Comparison of ENCODE assay signal across 17 cellular contexts in genomic region chr13:39599842-39600241, GRCh38. TPM values are rescaled to one million over a fixed set of nuclear protein-coding genes. Genes with fewer than 3 reads are reported as not detected.
DNase-seq lines count a peak whose midpoint lies in the region; ATAC-seq and TF ChIP-seq lines count a peak whose summit lies in the region.
"Had no signal": no experiment of that assay in that cellular context is flagged by ENCODE, and none has a peak within 500 bp of the region (broad histone marks: within the 10 kb centered on the region; RNA-seq: fewer than 3 reads in every experiment).

No MANE protein-coding gene starts in this region.

- H3K4me2 ChIP-seq in OCI-LY7 (ENCODE audit: low read length): peak overlapping the region; percentile 89
- H3K4me2 ChIP-seq in trophoblast cell (ENCODE audit: low read length): no peak overlapping the region

- H3K36me3 ChIP-seq in OCI-LY7 (ENCODE audit: insufficient read depth, low read length): peaks cover 7% of the 10 kb centered on the region; the same call in 1 of the 2 replicates
- peaks cover 5 to 7% of the 10 kb centered on the region in 2 experiments for H3K36me3 ChIP-seq in trophoblast cell (ENCODE audit: control insufficient read depth in 1 of 2, insufficient read depth in 2 of 2, low read length in 2 of 2)
- H3K36me3 ChIP-seq: WERI-Rb-1 had no signal

- no peaks in the 10 kb centered on the region for H3K9me2 ChIP-seq in OCI-LY7 (ENCODE audit: insufficient read depth, low read length)

- H3K4me1 ChIP-seq in OCI-LY7 (ENCODE audit: insufficient read depth, low read length, poor library complexity, severe bottlenecking) (peaks cover 50% of the 10 kb centered on the region), trophoblast cell (ENCODE audit: control insufficient read depth in 1 of 2, insufficient read depth in 2 of 2, low read length in 2 of 2) (peaks cover 3% of the 10 kb centered on the region in 2 experiments)

- H3K27me3 Mint-ChIP-seq in activated T-helper 2 cell treated with anti-CD3 and anti-CD28 coated beads, Interferon-gamma antibody, Interleukin-2, Interleukin-4, amounts not matched to agents 10 μg/mL and 5 μg/mL and 100 μg/mL, durations not matched to agents 14 hours and 24 hours and 36 hours (ENCODE audit: low read depth): peaks cover 49% of the 10 kb centered on the region

- H3K27me3 ChIP-seq in AG04450 (ENCODE audit: control insufficient read depth, insufficient read depth, low read length): no peaks in the 10 kb centered on the region
- H3K27me3 ChIP-seq in trophoblast cell (ENCODE audit: insufficient read depth, low read length): no peaks in the 10 kb centered on the region

- H2BK12ac ChIP-seq in trophoblast cell (ENCODE audit: low read length): no peak overlapping the region

- peak overlapping the region; percentile 57 for H3K4ac ChIP-seq in trophoblast cell (ENCODE audit: low read depth, low read length)

- no peak overlapping the region for H3K18ac ChIP-seq in trophoblast cell (ENCODE audit: low read length)

- peaks cover 72% of the 10 kb centered on the region for H3K79me2 ChIP-seq in OCI-LY7 (ENCODE audit: insufficient read depth, low read depth, low read length)
- H3K79me2 ChIP-seq in trophoblast cell (ENCODE audit: control insufficient read depth, insufficient read depth, low read length, poor library complexity): peaks cover 8% of the 10 kb centered on the region

- H3K9me3 ChIP-seq in AG04450 (ENCODE audit: control insufficient read depth, insufficient read depth, low read length) (no peaks in the 10 kb centered on the region; the same call in 1 of the 2 replicates), OCI-LY7 (ENCODE audit: low read length) (no peaks in the 10 kb centered on the region), trophoblast cell (ENCODE audit: insufficient read depth, low read depth, low read length) (no peaks in the 10 kb centered on the region)

- peaks cover 13% of the 10 kb centered on the region for H3K4me1 Mint-ChIP-seq in activated T-helper 2 cell treated with anti-CD3 and anti-CD28 coated beads, Interferon-gamma antibody, Interleukin-2, Interleukin-4, amounts not matched to agents 10 μg/mL and 5 μg/mL and 100 μg/mL, durations not matched to agents 14 hours and 24 hours and 36 hours (ENCODE audit: low read depth)

- H4K12ac ChIP-seq in trophoblast cell (ENCODE audit: low read depth, low read length): no peak overlapping the region

- no peak overlapping the region for H2BK120ac ChIP-seq in trophoblast cell (ENCODE audit: insufficient read depth, low read length, poor library complexity)

- H3K4me3 ChIP-seq in AG04450 (ENCODE audit: low read depth, low read length) (peak overlapping the region; percentile 29), OCI-LY7 (ENCODE audit: low read depth, low read length, poor library complexity, severe bottlenecking) (peak overlapping the region; percentile 92), fibroblast of mammary gland (ENCODE audit: control insufficient read depth, low read depth, low read length) (peak overlapping the region; percentile 85), trophoblast cell (ENCODE audit: low read depth, low read length) (no peak overlapping the region)

- POLR2A ChIA-PET in AG04450 (lab: Yijun Ruan, JAX): no interaction called here
- POLR2A ChIA-PET in OCI-LY7 (lab: Charles Lee): interaction anchor here (0.6 to 7.0 kb wide), 6 partner anchors 13 to 116 kb away, joined by 3 to 90 read pairs (median 8); no protein-coding TSS in a partner anchor

- CTCF ChIA-PET in AG04450 (lab: Charles Lee) (interaction anchor here (0.5 to 5.9 kb wide), 7 partner anchors 9 to 550 kb away, joined by 3 to 36 read pairs (median 6); no protein-coding TSS in a partner anchor), OCI-LY7 (lab: Charles Lee; ENCODE audit: unreplicated experiment) (interaction anchor here (1.6 kb wide), 1 partner anchor 12 kb away, joined by 8 read pairs; no protein-coding TSS in a partner anchor)

- no peaks in the 10 kb centered on the region for H4K20me1 ChIP-seq in OCI-LY7 (ENCODE audit: insufficient read depth, low read length)

- no peak overlapping the region for H2BK5ac ChIP-seq in trophoblast cell (ENCODE audit: low read depth, low read length, poor library complexity)

- no peak overlapping the region for H3K9ac ChIP-seq in trophoblast cell (ENCODE audit: low read length)

- H3K36me3 Mint-ChIP-seq in activated T-helper 2 cell treated with anti-CD3 and anti-CD28 coated beads, Interferon-gamma antibody, Interleukin-2, Interleukin-4, amounts not matched to agents 10 μg/mL and 5 μg/mL and 100 μg/mL, durations not matched to agents 14 hours and 24 hours and 36 hours (ENCODE audit: low read depth): peaks cover 5% of the 10 kb centered on the region
- H3K36me3 Mint-ChIP-seq: IgD-negative memory B cell had no signal

- H3K4me3 Mint-ChIP-seq in activated T-helper 2 cell treated with anti-CD3 and anti-CD28 coated beads, Interferon-gamma antibody, Interleukin-2, Interleukin-4, amounts not matched to agents 10 μg/mL and 5 μg/mL and 100 μg/mL, durations not matched to agents 14 hours and 24 hours and 36 hours (ENCODE audit: low read depth): no peak overlapping the region
- H3K4me3 Mint-ChIP-seq: activated naive CD8-positive, alpha-beta T cell treated with anti-CD3 and anti-CD28 coated beads, Interleukin-2, amount 50 U/mL, for 24 hours had no signal

- peaks cover 13% of the 10 kb centered on the region for H3K79me1 ChIP-seq in trophoblast cell (ENCODE audit: low read length)

- ATAC-seq in HG02759 (IDR thresholded peaks at IDR 0.05; ENCODE audit: unreplicated experiment): no peak
- ATAC-seq: activated naive CD8-positive, alpha-beta T cell treated with anti-CD3 and anti-CD28 coated beads, Interleukin-2, amount 50 U/mL, for 24 hours had no signal

- H2AFZ ChIP-seq in OCI-LY7 (ENCODE audit: low read length) (peak overlapping the region; percentile 30; the same call in 1 of the 2 replicates), trophoblast cell (ENCODE audit: insufficient read depth, low read length, poor library complexity) (no peak overlapping the region)

- H3K23ac ChIP-seq in trophoblast cell (ENCODE audit: low read length): no peak overlapping the region

- BruUV-seq in OCI-LY7 (replicated peaks; lab: Mats Ljungman, UMichigan): no TSS peak

- no peak overlapping the region for H2AK5ac ChIP-seq in trophoblast cell (ENCODE audit: low read length)

- TF ChIP-seq CTCF in AG04450 (IDR thresholded peaks at IDR 0.05; ENCODE audit: low read depth, low read length): no peak
- TF ChIP-seq CTCF in OCI-LY7 (conservative IDR thresholded peaks at IDR 0.05; ENCODE audit: low read length): no peak
- TF ChIP-seq CTCF in fibroblast of mammary gland (conservative IDR thresholded peaks at IDR 0.05; ENCODE audit: control insufficient read depth, insufficient read depth, low read depth, low read length): no peak

- no peak for DNase-seq in AG04450 (ENCODE audit: low read depth, low spot score)
- no peak for DNase-seq in OCI-LY7 (ENCODE audit: low spot score)
- DNase-seq in fibroblast of mammary gland (ENCODE audit: low read depth): peak; percentile 80
- no peak for DNase-seq in trophoblast cell
- no peak for DNase-seq in RKO (ENCODE audit: low spot score)
- DNase-seq in NCI-H345 treated with DMSO at 0.1 percent for 48 hours (lab: John Stamatoyannopoulos, UW; ENCODE audit: unreplicated experiment): no peak
- DNase-seq in activated T-helper 2 cell treated with anti-CD3 and anti-CD28 coated beads, Interferon-gamma antibody, Interleukin-2, Interleukin-4, amounts not matched to agents 10 μg/mL and 5 μg/mL and 100 μg/mL, durations not matched to agents 14 hours and 24 hours and 36 hours (ENCODE audit: low spot score): no peak
- DNase-seq: activated CD8-positive, alpha-beta memory T cell treated with anti-CD3 and anti-CD28 coated beads, Interleukin-2, amount 50 U/mL, for 48 hours; activated naive CD8-positive, alpha-beta T cell treated with anti-CD3 and anti-CD28 coated beads, Interleukin-2, amount 50 U/mL, for 24 hours; DND-41; effector CD4-positive, alpha-beta T cell; NCI-H1436; NCI-H69; SHP77; WERI-Rb-1 had no signal

- WGBS in trophoblast cell (ENCODE audit: extremely low coverage, insufficient coverage, insufficient read length): no CpG with 5 or more reads among the region's 1 CpG

- no peak overlapping the region for H3K27ac Mint-ChIP-seq in activated T-helper 2 cell treated with anti-CD3 and anti-CD28 coated beads, Interferon-gamma antibody, Interleukin-2, Interleukin-4, amounts not matched to agents 10 μg/mL and 5 μg/mL and 100 μg/mL, durations not matched to agents 14 hours and 24 hours and 36 hours
- H3K27ac Mint-ChIP-seq: activated naive CD8-positive, alpha-beta T cell treated with anti-CD3 and anti-CD28 coated beads, Interleukin-2, amount 50 U/mL, for 24 hours; IgD-negative memory B cell had no signal

- H4K91ac ChIP-seq in trophoblast cell (ENCODE audit: low read depth, low read length): no peak overlapping the region

- no peaks in the 10 kb centered on the region for H3K9me3 Mint-ChIP-seq in activated T-helper 2 cell treated with anti-CD3 and anti-CD28 coated beads, Interferon-gamma antibody, Interleukin-2, Interleukin-4, amounts not matched to agents 10 μg/mL and 5 μg/mL and 100 μg/mL, durations not matched to agents 14 hours and 24 hours and 36 hours
- H3K9me3 Mint-ChIP-seq: activated naive CD8-positive, alpha-beta T cell treated with anti-CD3 and anti-CD28 coated beads, Interleukin-2, amount 50 U/mL, for 24 hours; IgD-negative memory B cell had no signal

- H3K14ac ChIP-seq in trophoblast cell (ENCODE audit: low read length): no peak overlapping the region

- intact Hi-C loops in OCI-LY7 (cut with micrococcal nuclease; ENCODE audit: unreplicated experiment): loop anchor here (2.0 to 5.0 kb wide), 3 partner anchors 21 to 563 kb away; no protein-coding TSS in a partner anchor
- intact Hi-C loops in activated T-helper 2 cell treated with anti-CD3 and anti-CD28 coated beads, Interferon-gamma antibody, Interleukin-2, Interleukin-4, amounts not matched to agents 10 μg/mL and 5 μg/mL and 100 μg/mL, durations not matched to agents 14 hours and 24 hours and 36 hours (cut with micrococcal nuclease): loop anchor here (5.0 kb wide), 1 partner anchor 563 kb away; the partner anchor contains the start of genes NHLRC3 and PROSER1

- H3K27ac ChIP-seq in AG04450 (ENCODE audit: low read depth, low read length) (no peak overlapping the region), OCI-LY7 (ENCODE audit: low read depth, low read length, poor library complexity, severe bottlenecking) (peak overlapping the region; percentile 72), trophoblast cell (ENCODE audit: low read depth, low read length) (no peak overlapping the region)
- H3K27ac ChIP-seq: WERI-Rb-1 had no signal

- no peak overlapping the region for H4K8ac ChIP-seq in trophoblast cell (ENCODE audit: low read depth, low read length)

RNA-seq across cellular contexts. Expression of gene LHFPL6, which starts 3.2 kb away (rescaled TPM):
- 36.9 and 40.3 TPM in 2 replicates for polyA plus RNA-seq in AG04450 (2011; rRNA removed)
- 28.3 and 32.8 TPM in 2 replicates for polyA minus RNA-seq in AG04450 (2011; rRNA and poly(A)+ RNA removed)
- total RNA-seq in OCI-LY7 (2014; rRNA removed; shearing (Covaris generic)): 27.7 TPM in 2 replicates
- 15.1 and 19.7 TPM in 2 replicates for total RNA-seq in OCI-LY7 (2022)
- 21.6 and 22.3 TPM in 2 replicates for polyA plus RNA-seq in trophoblast cell (2013)
- 4.8 and 5.8 TPM in 2 replicates for total RNA-seq in activated T-helper 2 cell treated with anti-CD3 and anti-CD28 coated beads, Interferon-gamma antibody, Interleukin-2, Interleukin-4, amounts not matched to agents 10 μg/mL and 5 μg/mL and 100 μg/mL, durations not matched to agents 14 hours and 24 hours and 36 hours
- polyA plus RNA-seq: IgD-negative memory B cell had no signal

RNA-seq across cellular contexts. Expression of gene COG6, which starts 55.6 kb away (rescaled TPM):
- 32.6 and 48.6 TPM in 2 replicates for polyA plus RNA-seq in AG04450 (2011; rRNA removed)
- 18.6 and 35.4 TPM in 2 replicates for polyA minus RNA-seq in AG04450 (2011; rRNA and poly(A)+ RNA removed)
- total RNA-seq in OCI-LY7 (2014; rRNA removed; shearing (Covaris generic)): 20.1 and 30.1 TPM in 2 replicates
- 33.2 and 45.9 TPM in 2 replicates for total RNA-seq in OCI-LY7 (2022)
- 21.3 and 22.2 TPM in 2 replicates for polyA plus RNA-seq in trophoblast cell (2013)
- 32.4 and 42.2 TPM in 2 replicates for total RNA-seq in activated T-helper 2 cell treated with anti-CD3 and anti-CD28 coated beads, Interferon-gamma antibody, Interleukin-2, Interleukin-4, amounts not matched to agents 10 μg/mL and 5 μg/mL and 100 μg/mL, durations not matched to agents 14 hours and 24 hours and 36 hours
